ENCODE assay signal across 22 cellular contexts in genomic region chr3:178420033-178420432, GRCh38.
DNase-seq lines count a peak whose midpoint lies in the region; ATAC-seq and TF ChIP-seq lines count a peak whose summit lies in the region.
"Had no signal": no experiment of that assay in that cellular context is flagged by ENCODE, and none has a peak within 500 bp of the region (broad histone marks: within the 10 kb centered on the region; RNA-seq: fewer than 3 reads in every experiment).

No MANE protein-coding gene starts in this region.

- peaks cover 3% of the 10 kb centered on the region for H3K27me3 Mint-ChIP-seq in activated CD8-positive, alpha-beta T cell treated with anti-CD3 and anti-CD28 coated beads, Interleukin-2, amount 10 ng/mL, durations not matched to agents 7 days and 5 days (ENCODE audit: low read depth)
- H3K27me3 Mint-ChIP-seq: stimulated activated memory B cell treated with anti-CD40 and anti-IgM and Interleukin-4, amounts not matched to agents 10 μg/mL and 1 μg/mL and 100 μg/mL, for 72 hours had no signal

- no peak for TF ChIP-seq EP300 in gastroesophageal sphincter (IDR thresholded peaks at IDR 0.05)

- CTCF ChIA-PET in activated CD8-positive, alpha-beta T cell treated with anti-CD3 and anti-CD28 coated beads, Interleukin-2, amount 10 ng/mL, durations not matched to agents 7 days and 5 days (lab: Charles Lee), result no interaction called here

- POLR2A ChIA-PET in activated CD8-positive, alpha-beta T cell treated with anti-CD3 and anti-CD28 coated beads, Interleukin-2, amount 10 ng/mL, durations not matched to agents 7 days and 5 days (lab: Charles Lee), result no interaction called here

- H3K4me1 ChIP-seq in gastroesophageal sphincter, result no peaks in the 10 kb centered on the region
- H3K4me1 ChIP-seq: Peyer's patch, right atrium auricular region had no signal

- TF ChIP-seq POLR2A in gastroesophageal sphincter (IDR thresholded peaks at IDR 0.05), result no peak

- no peaks in the 10 kb centered on the region for H3K36me3 ChIP-seq in gastroesophageal sphincter
- H3K36me3 ChIP-seq: Peyer's patch, right atrium auricular region, thoracic aorta had no signal

- H3K27me3 ChIP-seq in gastroesophageal sphincter, result no peaks in the 10 kb centered on the region
- H3K27me3 ChIP-seq: Peyer's patch, right atrium auricular region had no signal

- no peak for TF ChIP-seq CTCF in gastroesophageal sphincter (IDR thresholded peaks at IDR 0.05)

- no peaks in the 10 kb centered on the region for H3K9me3 ChIP-seq in gastroesophageal sphincter
- H3K9me3 ChIP-seq: Peyer's patch, right atrium auricular region, thoracic aorta had no signal

- no peaks in the 10 kb centered on the region for H3K4me1 Mint-ChIP-seq in activated CD8-positive, alpha-beta T cell treated with anti-CD3 and anti-CD28 coated beads, Interleukin-2, amount 10 ng/mL, durations not matched to agents 7 days and 5 days (ENCODE audit: low read depth)
- H3K4me1 Mint-ChIP-seq: CD4-positive, CD25-positive, alpha-beta regulatory T cell; immature natural killer cell had no signal

- no peak overlapping the region for H3K27ac ChIP-seq in gastroesophageal sphincter
- H3K27ac ChIP-seq: Peyer's patch, right atrium auricular region, thoracic aorta had no signal

- H3K4me3 Mint-ChIP-seq in activated CD8-positive, alpha-beta T cell treated with anti-CD3 and anti-CD28 coated beads, Interleukin-2, amount 10 ng/mL, durations not matched to agents 7 days and 5 days, result no peak overlapping the region
- H3K4me3 Mint-ChIP-seq: CD4-positive, CD25-positive, alpha-beta regulatory T cell; effector memory CD8-positive, alpha-beta T cell; H9; immature natural killer cell; stimulated activated memory B cell treated with anti-CD40 and anti-IgM and Interleukin-4, amounts not matched to agents 10 μg/mL and 1 μg/mL and 100 μg/mL, for 72 hours had no signal

- H3K4me3 ChIP-seq in gastroesophageal sphincter, result no peak overlapping the region
- H3K4me3 ChIP-seq: K562, lung, Peyer's patch, right atrium auricular region, thoracic aorta had no signal

- ATAC-seq in HG02852 (IDR thresholded peaks at IDR 0.05; ENCODE audit: unreplicated experiment), result peak; percentile 52
- no peak for ATAC-seq in gastroesophageal sphincter
- ATAC-seq in activated CD8-positive, alpha-beta T cell treated with anti-CD3 and anti-CD28 coated beads, Interleukin-2, amount 10 ng/mL, durations not matched to agents 7 days and 5 days, result no peak
- no peak for ATAC-seq in GM18861 (IDR thresholded peaks at IDR 0.05; ENCODE audit: unreplicated experiment)
- ATAC-seq: effector memory CD8-positive, alpha-beta T cell; K562; stimulated activated memory B cell treated with anti-CD40 and anti-IgM and Interleukin-4, amounts not matched to agents 10 μg/mL and 1 μg/mL and 100 μg/mL, for 72 hours had no signal

- H3K36me3 Mint-ChIP-seq in activated CD8-positive, alpha-beta T cell treated with anti-CD3 and anti-CD28 coated beads, Interleukin-2, amount 10 ng/mL, durations not matched to agents 7 days and 5 days (ENCODE audit: low read depth), result no peaks in the 10 kb centered on the region
- H3K36me3 Mint-ChIP-seq: CD4-positive, CD25-positive, alpha-beta regulatory T cell; immature natural killer cell; stimulated activated memory B cell treated with anti-CD40 and anti-IgM and Interleukin-4, amounts not matched to agents 10 μg/mL and 1 μg/mL and 100 μg/mL, for 72 hours had no signal

- H3K27ac Mint-ChIP-seq in activated CD8-positive, alpha-beta T cell treated with anti-CD3 and anti-CD28 coated beads, Interleukin-2, amount 10 ng/mL, durations not matched to agents 7 days and 5 days, result no peak overlapping the region
- H3K27ac Mint-ChIP-seq: CD4-positive, CD25-positive, alpha-beta regulatory T cell; effector memory CD8-positive, alpha-beta T cell; immature natural killer cell; stimulated activated memory B cell treated with anti-CD40 and anti-IgM and Interleukin-4, amounts not matched to agents 10 μg/mL and 1 μg/mL and 100 μg/mL, for 72 hours had no signal

- 85 to 95% methylated on average over 1 of the region's 1 CpG for WGBS in gastroesophageal sphincter (ENCODE audit: low coverage in 1 of 2), 2 donors

- peak; percentile 8 for DNase-seq in COLO668 (lab: John Stamatoyannopoulos, UW; ENCODE audit: unreplicated experiment)
- peak; percentile 68 for DNase-seq in NCI-H2029 treated with DMSO at 0.1 percent for 48 hours (lab: John Stamatoyannopoulos, UW)
- DNase-seq in SHP77 treated with DMSO at 0.1 percent for 48 hours (lab: John Stamatoyannopoulos, UW), result peak; percentile 76
- DNase-seq in activated CD8-positive, alpha-beta T cell treated with anti-CD3 and anti-CD28 coated beads, Interleukin-2, amount 10 ng/mL, durations not matched to agents 7 days and 5 days, result no peak
- no peak for DNase-seq in SW 1271 (lab: John Stamatoyannopoulos, UW)
- DNase-seq: activated CD8-positive, alpha-beta memory T cell treated with anti-CD3 and anti-CD28 coated beads, Interleukin-2, amount 50 U/mL, for 4 hours; activated naive CD4-positive, alpha-beta T cell treated with Interleukin-2 at 50 U/mL for 16 hours; CD4-positive, CD25-positive, alpha-beta regulatory T cell; DND-41; effector memory CD8-positive, alpha-beta T cell; H9; immature natural killer cell; NCI-H82; Peyer's patch had no signal

- no peaks in the 10 kb centered on the region for H3K9me3 Mint-ChIP-seq in activated CD8-positive, alpha-beta T cell treated with anti-CD3 and anti-CD28 coated beads, Interleukin-2, amount 10 ng/mL, durations not matched to agents 7 days and 5 days (ENCODE audit: insufficient read depth)
- H3K9me3 Mint-ChIP-seq: CD4-positive, CD25-positive, alpha-beta regulatory T cell; effector memory CD8-positive, alpha-beta T cell; stimulated activated memory B cell treated with anti-CD40 and anti-IgM and Interleukin-4, amounts not matched to agents 10 μg/mL and 1 μg/mL and 100 μg/mL, for 72 hours had no signal

Comparison
In these comparisons a context has a peak if more than half of its experiments do, and no peak if none do; other contexts are left out.
1. DNase-seq: peak in COLO668 (single experiment), NCI-H2029 treated with DMSO at 0.1 percent for 48 hours (single experiment) and SHP77 treated with DMSO at 0.1 percent for 48 hours (single experiment); none in activated CD8-positive, alpha-beta T cell treated with anti-CD3 and anti-CD28 coated beads, Interleukin-2, amount 10 ng/mL, durations not matched to agents 7 days and 5 days (single experiment) and SW 1271 (0 of 2).